In the genomic region with DNA sequence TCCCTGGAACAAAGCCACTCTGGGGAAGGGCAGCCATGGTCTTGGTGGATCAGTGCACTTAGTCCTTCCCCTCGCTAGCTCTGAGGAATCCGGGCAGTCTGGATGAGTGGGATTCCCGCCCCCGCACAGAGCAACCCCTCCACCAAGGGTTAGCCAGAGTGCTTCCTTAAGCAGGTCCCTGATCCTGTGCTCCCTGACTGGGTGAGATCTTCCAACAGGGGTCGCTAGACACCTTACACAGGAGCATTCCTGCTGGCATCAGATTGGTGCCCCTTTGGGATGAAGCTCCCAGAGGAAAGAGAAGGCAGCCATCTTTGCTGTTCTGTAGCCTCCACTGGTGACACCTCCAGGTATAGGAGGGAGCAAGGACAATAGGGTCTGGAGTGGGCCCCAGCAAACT, we compare ENCODE assay signal across 18 cellular contexts.
A peak's percentile ranks its signal among the peaks of the same experiment; 100 is the strongest.
DNase-seq lines count a peak whose midpoint lies in the region; ATAC-seq, FAIRE-seq and TF ChIP-seq lines count a peak whose summit lies in the region.
"Had no signal": no experiment of that assay in that cellular context is flagged by ENCODE, and none has a peak within 500 bp of the region (broad histone marks: within the 10 kb centered on the region; RNA-seq: fewer than 3 reads in every experiment).

No MANE protein-coding gene starts in this region.

- H3K27ac ChIP-seq in HEK293 (ENCODE audit: extremely low read depth, low read depth, low read length) (no peak overlapping the region), kidney (ENCODE audit: low read depth in 2 of 2, low read length in 2 of 2) (no peak overlapping the region)
- H3K27ac ChIP-seq: left ventricle myocardium inferior, prostate gland had no signal

- H3K4me1 Mint-ChIP-seq in activated CD8-positive, alpha-beta memory T cell treated with anti-CD3 and anti-CD28 coated beads, Interleukin-2, amount 10 ng/mL, durations not matched to agents 7 days and 5 days = no peaks in the 10 kb centered on the region

- in situ Hi-C loops in SK-MEL-5 (cut with HindIII; ENCODE audit: low pct_unique_long_range_greater_than_20kb, low sequenced_read_pairs) = no loop called here

- H3K4me3 ChIP-seq in HEK293 (ENCODE audit: low read depth, low read length) = no peak overlapping the region
- no peak overlapping the region for H3K4me3 ChIP-seq in kidney (ENCODE audit: low read length in 2 of 2)
- H3K4me3 ChIP-seq: left ventricle myocardium inferior, prostate gland had no signal

- peaks cover 14% of the 10 kb centered on the region for H3K9me3 Mint-ChIP-seq in activated CD8-positive, alpha-beta memory T cell treated with anti-CD3 and anti-CD28 coated beads, Interleukin-2, amount 10 ng/mL, durations not matched to agents 7 days and 5 days (ENCODE audit: low read depth)

- no peaks in the 10 kb centered on the region for H3K27me3 Mint-ChIP-seq in activated CD8-positive, alpha-beta memory T cell treated with anti-CD3 and anti-CD28 coated beads, Interleukin-2, amount 10 ng/mL, durations not matched to agents 7 days and 5 days
- H3K27me3 Mint-ChIP-seq: CD4-positive, CD25-positive, alpha-beta regulatory T cell had no signal

- H3K4me3 Mint-ChIP-seq in activated CD8-positive, alpha-beta memory T cell treated with anti-CD3 and anti-CD28 coated beads, Interleukin-2, amount 10 ng/mL, durations not matched to agents 7 days and 5 days = no peak overlapping the region
- H3K4me3 Mint-ChIP-seq: CD4-positive, CD25-positive, alpha-beta regulatory T cell had no signal

- no peaks in the 10 kb centered on the region for H3K36me3 ChIP-seq in HEK293 (ENCODE audit: control insufficient read depth in 2 of 2, insufficient read depth in 1 of 2, low read length in 2 of 2)
- H3K36me3 ChIP-seq in kidney (ENCODE audit: control insufficient read depth in 1 of 2, insufficient read depth in 2 of 2, low read length in 2 of 2) = no peaks in the 10 kb centered on the region
- H3K36me3 ChIP-seq: prostate gland had no signal

- no peak overlapping the region for H3K9ac ChIP-seq in kidney (ENCODE audit: low read length in 2 of 2)

- peak; percentile 23 for DNase-seq in ELR (ENCODE audit: low read depth)
- peak; percentile 66 for DNase-seq in SK-MEL-5 (ENCODE audit: low read depth, low spot score)
- peak; percentile 20 for DNase-seq in iPS DF 19.7 (ENCODE audit: low read depth, low spot score)
- DNase-seq in activated CD8-positive, alpha-beta memory T cell treated with anti-CD3 and anti-CD28 coated beads, Interleukin-2, amount 10 ng/mL, durations not matched to agents 7 days and 5 days = no peak
- no peak for DNase-seq in kidney
- DNase-seq in OCI-M1 (lab: John Stamatoyannopoulos, UW) = no peak
- DNase-seq: activated CD4-positive, CD25-positive, alpha-beta regulatory T cell treated with anti-CD3 and anti-CD28 coated beads, Interleukin-2, amount 50 U/mL, for 72 hours; activated CD8-positive, alpha-beta memory T cell treated with anti-CD3 and anti-CD28 coated beads, Interleukin-2, amount 50 U/mL, for 4 hours; activated naive CD4-positive, alpha-beta T cell treated with Interleukin-2 at 50 U/mL for 16 hours; CD4-positive, CD25-positive, alpha-beta regulatory T cell; left ventricle myocardium inferior; NCI-H1092 treated with DMSO at 0.1 percent for 48 hours; NCI-H226; substantia nigra had no signal

- no peak overlapping the region for H3K27ac Mint-ChIP-seq in activated CD8-positive, alpha-beta memory T cell treated with anti-CD3 and anti-CD28 coated beads, Interleukin-2, amount 10 ng/mL, durations not matched to agents 7 days and 5 days
- H3K27ac Mint-ChIP-seq: CD4-positive, CD25-positive, alpha-beta regulatory T cell had no signal

- ATAC-seq in HG02763 (IDR thresholded peaks at IDR 0.05; ENCODE audit: unreplicated experiment) = no peak
- no peak for ATAC-seq in activated CD8-positive, alpha-beta memory T cell treated with anti-CD3 and anti-CD28 coated beads, Interleukin-2, amount 10 ng/mL, durations not matched to agents 7 days and 5 days

- intact Hi-C loops in kidney (cut with DNase I) = no loop called here

- peaks cover 37% of the 10 kb centered on the region for H3K36me3 Mint-ChIP-seq in activated CD8-positive, alpha-beta memory T cell treated with anti-CD3 and anti-CD28 coated beads, Interleukin-2, amount 10 ng/mL, durations not matched to agents 7 days and 5 days

- POLR2A ChIA-PET in HEK293 (lab: Yijun Ruan, JAX) = no interaction called here

- H3K9me3 ChIP-seq in HEK293 (ENCODE audit: control insufficient read depth, insufficient read depth, low read depth, low read length) (no peaks in the 10 kb centered on the region), kidney (ENCODE audit: control insufficient read depth in 1 of 2, low read length in 2 of 2) (no peaks in the 10 kb centered on the region)
- H3K9me3 ChIP-seq: prostate gland had no signal

- CTCF ChIA-PET in HEK293 (lab: Yijun Ruan, JAX) = interaction anchor here (1.4 kb wide), 1 partner anchor 29 kb away, joined by 3 read pairs; no protein-coding TSS in a partner anchor
- CTCF ChIA-PET in activated CD8-positive, alpha-beta memory T cell treated with anti-CD3 and anti-CD28 coated beads, Interleukin-2, amount 10 ng/mL, durations not matched to agents 7 days and 5 days (lab: Charles Lee) = no interaction called here

- TF ChIP-seq CTCF in HEK293 (tag by site-specific recombination; IDR thresholded peaks at IDR 0.05) = no peak
- no peak for TF ChIP-seq CTCF in kidney (IDR thresholded peaks at IDR 0.05; ENCODE audit: borderline replicate concordance, extremely low read depth, insufficient read depth)

- H3K4me1 ChIP-seq in HEK293 (ENCODE audit: control insufficient read depth, insufficient read depth, low read length) (peaks cover 6% of the 10 kb centered on the region), kidney (ENCODE audit: control insufficient read depth in 1 of 2, insufficient read depth in 1 of 2, low read depth in 1 of 2, low read length in 2 of 2) (no peaks in the 10 kb centered on the region)
- H3K4me1 ChIP-seq: left ventricle myocardium inferior, prostate gland had no signal

- FAIRE-seq in kidney (lab: Jason Lieb, UNC) = no peak
- FAIRE-seq: G401.6 had no signal

TF ChIP-seq in HEK293, 187 proteins besides CTCF, POLR2A, EP300 and RAD21:
- 0 out of 2 replicates have a peak, but pooled peaks have one; percentile 19 for TF ChIP-seq ZNF654 (tag by site-specific recombination; IDR thresholded peaks at IDR 0.05; ENCODE audit: low read depth)
- TF ChIP-seq ZNF433 (tag by site-specific recombination; IDR thresholded peaks at IDR 0.05; ENCODE audit: low read depth) = no peak

Comparison
In these comparisons a context has a peak if more than half of its experiments do, and no peak if none do; other contexts are left out.
1. DNase-seq: peak in ELR (single experiment), SK-MEL-5 (single experiment) and iPS DF 19.7 (single experiment); none in activated CD8-positive, alpha-beta memory T cell treated with anti-CD3 and anti-CD28 coated beads, Interleukin-2, amount 10 ng/mL, durations not matched to agents 7 days and 5 days (single experiment), kidney (single experiment) and OCI-M1 (single experiment).